ENCODE assay signal across 29 cellular contexts in genomic region chr5:96258692-96259091, GRCh38.
DNase-seq lines count a peak whose midpoint lies in the region; ATAC-seq, FAIRE-seq and TF ChIP-seq lines count a peak whose summit lies in the region.
"Had no signal": no experiment of that assay in that cellular context is flagged by ENCODE, and none has a peak within 500 bp of the region (broad histone marks: within the 10 kb centered on the region; RNA-seq: fewer than 3 reads in every experiment).

No MANE protein-coding gene starts in this region.

- H3K36me3 ChIP-seq in OCI-LY3 (replicated peaks; ENCODE audit: low read depth, low read length) (no peaks in the 10 kb centered on the region), osteoblast (ENCODE audit: insufficient read depth, low read length) (no peaks in the 10 kb centered on the region), kidney (ENCODE audit: control insufficient read depth in 1 of 2, insufficient read depth in 2 of 2, low read length in 2 of 2) (no peaks in the 10 kb centered on the region), endodermal cell (ENCODE audit: control insufficient read depth, insufficient read depth, low read length) (no peaks in the 10 kb centered on the region)
- H3K36me3 ChIP-seq: heart right ventricle, left lung, right lobe of liver had no signal

- peak overlapping the region; percentile 32 for H3K27ac Mint-ChIP-seq in Calu3 (ENCODE audit: unreplicated experiment)
- H3K27ac Mint-ChIP-seq in endodermal cell, result no peak overlapping the region
- no peak overlapping the region for H3K27ac Mint-ChIP-seq in stimulated activated naive CD8-positive, alpha-beta T cell treated with anti-CD3 and anti-CD28 coated beads, Interleukin-15, amount 100 ng/mL, for 72 hours
- H3K27ac Mint-ChIP-seq: activated naive CD8-positive, alpha-beta T cell; activated T-helper 2 cell treated with anti-CD3 and anti-CD28 coated beads, Interferon-gamma antibody, Interleukin-2, Interleukin-4, amounts not matched to agents 10 μg/mL and 5 μg/mL and 100 μg/mL, durations not matched to agents 14 hours and 24 hours and 36 hours; CD4-positive, alpha-beta T cell; mesothelial cell of epicardium; natural killer cell; T-helper 1 cell treated with Interleukin-12 subunit alpha and Interleukin-12 subunit beta and Interleukin-4 antibody, amounts not matched to agents 30 μg/mL and 1 μg/mL, for 36 hours had no signal

- H3K27me3 ChIP-seq in OCI-LY3 (ENCODE audit: low read depth, low read length), result no peaks in the 10 kb centered on the region
- no peaks in the 10 kb centered on the region for H3K27me3 ChIP-seq in osteoblast (ENCODE audit: insufficient read depth, low read length)
- H3K27me3 ChIP-seq in endodermal cell (ENCODE audit: control insufficient read depth, insufficient read depth, low read length, poor library complexity, severe bottlenecking), result no peaks in the 10 kb centered on the region
- H3K27me3 ChIP-seq: body of pancreas, heart right ventricle, left lung, right lobe of liver had no signal

- BruUV-seq in Calu3 (replicated peaks; lab: Mats Ljungman, UMichigan), result no TSS peak

- H3K4me3 Mint-ChIP-seq in Calu3 (ENCODE audit: low read depth, unreplicated experiment) (no peak overlapping the region), endodermal cell (no peak overlapping the region)
- no peak overlapping the region for H3K4me3 Mint-ChIP-seq in stimulated activated naive CD8-positive, alpha-beta T cell treated with anti-CD3 and anti-CD28 coated beads, Interleukin-15, amount 100 ng/mL, for 72 hours
- H3K4me3 Mint-ChIP-seq: activated naive CD8-positive, alpha-beta T cell; CD4-positive, alpha-beta T cell; mesothelial cell of epicardium; natural killer cell; T-helper 1 cell treated with Interleukin-12 subunit alpha and Interleukin-12 subunit beta and Interleukin-4 antibody, amounts not matched to agents 30 μg/mL and 1 μg/mL, for 36 hours had no signal

- H3K79me2 ChIP-seq in OCI-LY3 (ENCODE audit: low read length) (no peaks in the 10 kb centered on the region), osteoblast (ENCODE audit: insufficient read depth, low read length) (no peaks in the 10 kb centered on the region)

- CTCF ChIA-PET in Calu3 (lab: Charles Lee), result interaction anchor here (1.0 kb wide), 1 partner anchor 16 kb away, joined by 4 read pairs; no protein-coding TSS in a partner anchor

- H3K4me1 ChIP-seq in OCI-LY3 (ENCODE audit: low read length) (peaks cover 37% of the 10 kb centered on the region), osteoblast (ENCODE audit: insufficient read depth, low read length) (peaks cover 50% of the 10 kb centered on the region), kidney (ENCODE audit: control insufficient read depth in 1 of 2, insufficient read depth in 1 of 2, low read depth in 1 of 2, low read length in 2 of 2) (no peaks in the 10 kb centered on the region), endodermal cell (ENCODE audit: control insufficient read depth, insufficient read depth, low read length) (no peaks in the 10 kb centered on the region)

- H4K20me1 ChIP-seq in OCI-LY3 (ENCODE audit: insufficient read depth, low read length), result no peaks in the 10 kb centered on the region
- no peaks in the 10 kb centered on the region for H4K20me1 ChIP-seq in osteoblast (ENCODE audit: insufficient read depth, low read length)

- no peak overlapping the region for H3K9ac ChIP-seq in OCI-LY3 (ENCODE audit: low read length)
- no peak overlapping the region for H3K9ac ChIP-seq in kidney (ENCODE audit: low read length in 2 of 2)
- no peak overlapping the region for H3K9ac ChIP-seq in endodermal cell (ENCODE audit: extremely low read depth, low read length, poor library complexity, severe bottlenecking)

- peaks cover 2% of the 10 kb centered on the region for H3K9me3 Mint-ChIP-seq in Calu3 (ENCODE audit: low read depth, unreplicated experiment)
- no peaks in the 10 kb centered on the region for H3K9me3 Mint-ChIP-seq in endodermal cell
- H3K9me3 Mint-ChIP-seq in stimulated activated naive CD8-positive, alpha-beta T cell treated with anti-CD3 and anti-CD28 coated beads, Interleukin-15, amount 100 ng/mL, for 72 hours, result no peaks in the 10 kb centered on the region
- H3K9me3 Mint-ChIP-seq: CD4-positive, alpha-beta T cell; mesothelial cell of epicardium had no signal

- ATAC-seq in stimulated activated naive CD8-positive, alpha-beta T cell treated with anti-CD3 and anti-CD28 coated beads, Interleukin-15, amount 100 ng/mL, for 72 hours, result no peak
- ATAC-seq: natural killer cell had no signal

- H3K27me3 Mint-ChIP-seq in Calu3 (ENCODE audit: unreplicated experiment) (no peaks in the 10 kb centered on the region), endodermal cell (ENCODE audit: insufficient read depth) (no peaks in the 10 kb centered on the region)
- H3K27me3 Mint-ChIP-seq in stimulated activated naive CD8-positive, alpha-beta T cell treated with anti-CD3 and anti-CD28 coated beads, Interleukin-15, amount 100 ng/mL, for 72 hours, result peaks cover 10% of the 10 kb centered on the region

- DNase-seq in Calu3, result no peak
- DNase-seq in caudate nucleus (lab: John Stamatoyannopoulos, UW), result no peak
- DNase-seq in osteoblast (ENCODE audit: insufficient read length, low spot score, missing footprints), result no peak
- DNase-seq in kidney, result no peak
- no peak for DNase-seq in endodermal cell
- no peak for DNase-seq in NCI-H1417 (lab: John Stamatoyannopoulos, UW)
- no peak for DNase-seq in stimulated activated naive CD8-positive, alpha-beta T cell treated with anti-CD3 and anti-CD28 coated beads, Interleukin-15, amount 100 ng/mL, for 72 hours
- DNase-seq: activated CD4-positive, alpha-beta T cell treated with anti-CD3 and anti-CD28 coated beads for 48 hours; body of pancreas; CD4-positive, alpha-beta T cell; cortex of kidney; GF-D8; heart right ventricle; left lung; natural killer cell; NCI-H1092; NCI-H2081; NCI-H345; NCI-H82; posterior cingulate gyrus; right lobe of liver; SHP77 treated with DMSO at 0.1 percent for 48 hours had no signal

- no peaks in the 10 kb centered on the region; the same call in 1 of the 2 replicates for H3K9me3 ChIP-seq in OCI-LY3 (ENCODE audit: insufficient read depth, low read length)
- no peaks in the 10 kb centered on the region for H3K9me3 ChIP-seq in osteoblast (ENCODE audit: low read depth, low read length)
- no peaks in the 10 kb centered on the region for H3K9me3 ChIP-seq in kidney (ENCODE audit: control insufficient read depth in 1 of 2, low read length in 2 of 2)
- H3K9me3 ChIP-seq in endodermal cell (ENCODE audit: control insufficient read depth, low read length), result no peaks in the 10 kb centered on the region
- H3K9me3 ChIP-seq: body of pancreas, left lung, right lobe of liver had no signal

- intact Hi-C loops in Calu3 (cut with micrococcal nuclease; ENCODE audit: unreplicated experiment) (no loop called here), kidney (cut with DNase I) (no loop called here)

- no peaks in the 10 kb centered on the region for H3K36me3 Mint-ChIP-seq in Calu3 (ENCODE audit: insufficient read depth, unreplicated experiment)
- no peaks in the 10 kb centered on the region for H3K36me3 Mint-ChIP-seq in endodermal cell (ENCODE audit: low read depth)
- H3K36me3 Mint-ChIP-seq: mesothelial cell of epicardium, natural killer cell had no signal

- H3K27ac ChIP-seq in OCI-LY3 (ENCODE audit: low read length), result no peak overlapping the region
- H3K27ac ChIP-seq in caudate nucleus (ENCODE audit: low read depth, low read length), result peak overlapping the region; percentile 27
- H3K27ac ChIP-seq in osteoblast (ENCODE audit: low read depth, low read length), result peak overlapping the region; percentile 82
- H3K27ac ChIP-seq in kidney (ENCODE audit: low read depth in 2 of 2, low read length in 2 of 2), result no peak overlapping the region
- H3K27ac ChIP-seq in endodermal cell (ENCODE audit: low read depth, low read length), result no peak overlapping the region
- H3K27ac ChIP-seq: body of pancreas, right lobe of liver had no signal

- FAIRE-seq in kidney (lab: Jason Lieb, UNC), result no peak
- FAIRE-seq: endometrium, HTR-8/SVneo had no signal

- H3K4me2 ChIP-seq in OCI-LY3 (ENCODE audit: low read length) (peak overlapping the region; percentile 72), osteoblast (ENCODE audit: insufficient read depth, low read length) (peak overlapping the region; percentile 60)

- H2AFZ ChIP-seq in OCI-LY3 (ENCODE audit: low read depth, low read length) (no peak overlapping the region), osteoblast (ENCODE audit: low read length) (no peak overlapping the region)

- peaks cover 49% of the 10 kb centered on the region for H3K4me1 Mint-ChIP-seq in Calu3 (ENCODE audit: low read depth, unreplicated experiment)
- no peaks in the 10 kb centered on the region for H3K4me1 Mint-ChIP-seq in endodermal cell
- H3K4me1 Mint-ChIP-seq in stimulated activated naive CD8-positive, alpha-beta T cell treated with anti-CD3 and anti-CD28 coated beads, Interleukin-15, amount 100 ng/mL, for 72 hours, result peaks cover 6% of the 10 kb centered on the region
- H3K4me1 Mint-ChIP-seq: natural killer cell had no signal

- no peak for TF ChIP-seq CTCF in Calu3 (IDR thresholded peaks at IDR 0.05; ENCODE audit: unreplicated experiment)
- TF ChIP-seq CTCF in OCI-LY3 (IDR thresholded peaks at IDR 0.05; ENCODE audit: low read depth, low read length), result no peak
- no peak for TF ChIP-seq CTCF in osteoblast (IDR thresholded peaks at IDR 0.05; ENCODE audit: extremely low read depth, low read depth, low read length)
- TF ChIP-seq CTCF in kidney (IDR thresholded peaks at IDR 0.05; ENCODE audit: borderline replicate concordance, extremely low read depth, insufficient read depth), result no peak
- no peak for TF ChIP-seq CTCF in endodermal cell (conservative IDR thresholded peaks at IDR 0.05)

- no peak overlapping the region for H3K4me3 ChIP-seq in OCI-LY3 (ENCODE audit: low read length)
- H3K4me3 ChIP-seq in osteoblast (ENCODE audit: insufficient read depth, low read length), result no peak overlapping the region
- H3K4me3 ChIP-seq in kidney (ENCODE audit: low read length in 2 of 2), result no peak overlapping the region
- no peak overlapping the region for H3K4me3 ChIP-seq in endodermal cell (ENCODE audit: low read length)
- H3K4me3 ChIP-seq: body of pancreas, heart right ventricle, left lung, right lobe of liver had no signal

Comparison
In these comparisons a context has a peak if more than half of its experiments do, and no peak if none do; other contexts are left out.
1. H3K27ac ChIP-seq: peak in caudate nucleus (single experiment) and osteoblast (single experiment); none in OCI-LY3 (single experiment), kidney (0 of 2) and endodermal cell (single experiment).